ENCODE assay signal across 22 cellular contexts in genomic region chr2:167132906-167133555, GRCh38.
"Had no signal": no experiment of that assay in that cellular context is flagged by ENCODE, and none has a peak within 500 bp of the region (broad histone marks: within the 10 kb centered on the region; RNA-seq: fewer than 3 reads in every experiment).

No MANE protein-coding gene starts in this region.

- H3K36me3 Mint-ChIP-seq: stimulated activated naive B cell treated with anti-CD40 and anti-IgM and Interleukin-4, amounts not matched to agents 10 μg/mL and 1 μg/mL and 100 μg/mL, for 72 hours had no signal

- H3K9me3 Mint-ChIP-seq: nephron; stimulated activated naive B cell treated with anti-CD40 and anti-IgM and Interleukin-4, amounts not matched to agents 10 μg/mL and 1 μg/mL and 100 μg/mL, for 72 hours; stimulated activated naive CD8-positive, alpha-beta T cell treated with anti-CD3 and anti-CD28 coated beads, Interleukin-15, amount 100 ng/mL, for 72 hours had no signal

- ATAC-seq: left lobe of liver; lower lobe of right lung; sciatic nerve; stimulated activated naive B cell treated with anti-CD40 and anti-IgM and Interleukin-4, amounts not matched to agents 10 μg/mL and 1 μg/mL and 100 μg/mL, for 72 hours; stimulated activated naive CD8-positive, alpha-beta T cell treated with anti-CD3 and anti-CD28 coated beads, Interleukin-15, amount 100 ng/mL, for 72 hours had no signal

- H3K27me3 Mint-ChIP-seq: stimulated activated naive B cell treated with anti-CD40 and anti-IgM and Interleukin-4, amounts not matched to agents 10 μg/mL and 1 μg/mL and 100 μg/mL, for 72 hours; stimulated activated naive CD8-positive, alpha-beta T cell treated with anti-CD3 and anti-CD28 coated beads, Interleukin-15, amount 100 ng/mL, for 72 hours had no signal

- H3K27ac Mint-ChIP-seq: nephron; stimulated activated naive B cell treated with anti-CD40 and anti-IgM and Interleukin-4, amounts not matched to agents 10 μg/mL and 1 μg/mL and 100 μg/mL, for 72 hours; stimulated activated naive CD8-positive, alpha-beta T cell treated with anti-CD3 and anti-CD28 coated beads, Interleukin-15, amount 100 ng/mL, for 72 hours had no signal

- H3K27me3 ChIP-seq: esophagus squamous epithelium, heart right ventricle, transverse colon had no signal

- H3K4me3 Mint-ChIP-seq: nephron; stimulated activated naive B cell treated with anti-CD40 and anti-IgM and Interleukin-4, amounts not matched to agents 10 μg/mL and 1 μg/mL and 100 μg/mL, for 72 hours; stimulated activated naive CD8-positive, alpha-beta T cell treated with anti-CD3 and anti-CD28 coated beads, Interleukin-15, amount 100 ng/mL, for 72 hours had no signal

- H3K36me3 ChIP-seq: esophagus squamous epithelium, heart right ventricle, lower lobe of right lung, thoracic aorta, transverse colon had no signal

- H3K4me1 Mint-ChIP-seq: stimulated activated naive B cell treated with anti-CD40 and anti-IgM and Interleukin-4, amounts not matched to agents 10 μg/mL and 1 μg/mL and 100 μg/mL, for 72 hours; stimulated activated naive CD8-positive, alpha-beta T cell treated with anti-CD3 and anti-CD28 coated beads, Interleukin-15, amount 100 ng/mL, for 72 hours had no signal

- H3K79me2 ChIP-seq: parathyroid adenoma had no signal

- FAIRE-seq: colon, frontal cortex had no signal

- H3K4me3 ChIP-seq: esophagus squamous epithelium, heart right ventricle, lower lobe of right lung, skin epidermis, thoracic aorta, transverse colon had no signal

- H3K27ac ChIP-seq: esophagus squamous epithelium, lower lobe of right lung, parathyroid adenoma, skin epidermis, thoracic aorta, transverse colon had no signal

- H2AFZ ChIP-seq: parathyroid adenoma had no signal

- H3K9me3 ChIP-seq: esophagus squamous epithelium, heart right ventricle, lower lobe of right lung, thoracic aorta, transverse colon had no signal

- DNase-seq: cerebellar nuclear complex; dermis blood vessel endothelial cell; esophagus squamous epithelium; heart right ventricle; hypothalamus; islet precursor cell; lower lobe of right lung; mesenchymal stem cell; midbrain; stimulated activated CD4-positive, alpha-beta T cell treated with anti-CD3 and anti-CD28 coated beads, Interleukin-2, amount 100 ng/mL, for 24 hours; stimulated activated CD4-positive, alpha-beta T cell treated with anti-CD3 and anti-CD28 coated beads, Interleukin-4, amount 100 ng/mL, for 4 hours; stimulated activated naive B cell treated with anti-CD40 and anti-IgM and Interleukin-4, amounts not matched to agents 10 μg/mL and 1 μg/mL and 100 μg/mL, for 72 hours; stimulated activated naive CD8-positive, alpha-beta T cell treated with anti-CD3 and anti-CD28 coated beads, Interleukin-15, amount 100 ng/mL, for 72 hours; transverse colon had no signal

- H3K4me1 ChIP-seq: esophagus squamous epithelium, lower lobe of right lung, parathyroid adenoma, transverse colon had no signal

- H3K9ac ChIP-seq: parathyroid adenoma had no signal
